26 cellular contexts compared by ENCODE assay signal in the genomic region with DNA sequence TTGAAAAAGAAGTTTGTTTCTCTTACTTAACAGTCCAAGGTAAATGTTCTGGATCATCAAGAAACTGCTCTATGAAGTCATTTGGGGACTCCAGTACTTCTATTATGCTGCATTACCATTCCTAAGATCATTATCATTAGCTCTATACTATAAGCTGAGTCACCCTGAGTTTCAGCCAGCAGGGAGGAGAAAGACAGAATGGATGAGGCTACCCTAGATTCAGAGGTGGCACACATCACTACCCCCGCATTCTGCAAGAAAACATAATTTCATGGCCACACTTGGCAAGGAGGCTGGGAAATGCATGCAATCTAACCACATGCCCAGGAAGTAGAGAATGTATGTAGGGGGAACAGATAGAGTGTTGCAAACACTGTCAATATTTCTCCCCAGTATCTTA. TPM values are rescaled to one million over a fixed set of nuclear protein-coding genes. Genes with fewer than 3 reads are reported as not detected.
DNase-seq lines count a peak whose midpoint lies in the region; TF ChIP-seq lines count a peak whose summit lies in the region.
"Had no signal": no experiment of that assay in that cellular context is flagged by ENCODE, and none has a peak within 500 bp of the region (broad histone marks: within the 10 kb centered on the region; RNA-seq: fewer than 3 reads in every experiment).

No MANE protein-coding gene starts in this region.

- peak; percentile 59 to 69 for DNase-seq in AML-193 (lab: John Stamatoyannopoulos, UW)
- DNase-seq in HS-5 (ENCODE audit: low read depth) = peak; percentile 40
- DNase-seq in RPMI7951 (ENCODE audit: low read depth) = peak; percentile 9
- DNase-seq in mammary epithelial cell = peak; percentile 12
- no peak for DNase-seq in mesenteric fat pad (ENCODE audit: low spot score)
- no peak for DNase-seq in nephron progenitor cell
- no peak for DNase-seq in CD1c-positive myeloid dendritic cell (ENCODE audit: extremely low spot score)
- DNase-seq in activated CD4-positive, alpha-beta memory T cell treated with anti-CD3 and anti-CD28 coated beads for 36 hours = no peak
- DNase-seq: activated CD4-positive, alpha-beta T cell treated with anti-CD3 and anti-CD28 coated beads, Interleukin-2, amount 50 U/mL, for 1 hour; activated CD8-positive, alpha-beta memory T cell treated with anti-CD3 and anti-CD28 coated beads, Interleukin-2, amount 50 U/mL, for 4 hours; Calu3; colonic mucosa; H9; heart left ventricle; midbrain; NCI-H1694 treated with DMSO at 0.1 percent for 48 hours; NCI-H69; right lobe of liver; Right ventricle myocardium superior; WERI-Rb-1 had no signal

- POLR2A ChIA-PET in activated CD4-positive, alpha-beta memory T cell treated with anti-CD3 and anti-CD28 coated beads for 36 hours (lab: Charles Lee) = no interaction called here

- no peak overlapping the region for H3K27ac Mint-ChIP-seq in nephron progenitor cell
- H3K27ac Mint-ChIP-seq in activated CD4-positive, alpha-beta memory T cell treated with anti-CD3 and anti-CD28 coated beads for 36 hours = no peak overlapping the region
- H3K27ac Mint-ChIP-seq: brain, H9, IgD-negative memory B cell, type B pancreatic cell had no signal

- no peak for TF ChIP-seq CTCF in mammary epithelial cell (conservative IDR thresholded peaks at IDR 0.05 in 1 of 2, IDR thresholded peaks at IDR 0.05 in 1 of 2; ENCODE audit: extremely low read depth in 1 of 2, insufficient read depth in 1 of 2, low read depth in 1 of 2, low read length in 2 of 2)
- no peak for TF ChIP-seq CTCF in nephron progenitor cell (IDR thresholded peaks at IDR 0.05)

- dilution Hi-C loops in mammary epithelial cell (cut with HindIII; ENCODE audit: low sequenced_read_pairs) = no loop called here

- no peak overlapping the region for H3K27ac ChIP-seq in mammary epithelial cell (ENCODE audit: insufficient read depth, low read depth, low read length)
- H3K27ac ChIP-seq: A549, BLaER1, colonic mucosa, heart left ventricle, parathyroid adenoma, right lobe of liver, WERI-Rb-1 had no signal

- 71% methylated on average over 1 of the region's 1 CpG for WGBS in mammary epithelial cell (ENCODE audit: low coverage, missing lambda C conversion rate)

- no peak overlapping the region for H3K9ac ChIP-seq in mammary epithelial cell (ENCODE audit: insufficient read depth, low read length)
- H3K9ac ChIP-seq: BLaER1, parathyroid adenoma had no signal

- no peak overlapping the region for H3K4me3 ChIP-seq in mammary epithelial cell (replicated peaks in 1 of 3; ENCODE audit: insufficient read depth in 1 of 3, low read depth in 2 of 3, low read length in 3 of 3)
- H3K4me3 ChIP-seq: A549, BLaER1, colonic mucosa, heart left ventricle, right lobe of liver had no signal

- no peaks in the 10 kb centered on the region for H3K79me2 ChIP-seq in mammary epithelial cell (ENCODE audit: insufficient read depth, low read length)
- H3K79me2 ChIP-seq: parathyroid adenoma had no signal

- no peak overlapping the region for H3K4me3 Mint-ChIP-seq in nephron progenitor cell
- H3K4me3 Mint-ChIP-seq in activated CD4-positive, alpha-beta memory T cell treated with anti-CD3 and anti-CD28 coated beads for 36 hours = no peak overlapping the region
- H3K4me3 Mint-ChIP-seq: brain, H9, type B pancreatic cell had no signal

- no TSS peak for BruUV-seq in mammary epithelial cell (replicated peaks; lab: Mats Ljungman, UMichigan)

- peaks cover 3% of the 10 kb centered on the region for H3K27me3 ChIP-seq in mammary epithelial cell (ENCODE audit: insufficient read depth, low read length)
- H3K27me3 ChIP-seq: BLaER1, colonic mucosa, right lobe of liver had no signal

- H3K36me3 ChIP-seq in mammary epithelial cell (ENCODE audit: insufficient read depth, low read length) = no peaks in the 10 kb centered on the region
- H3K36me3 ChIP-seq: BLaER1, colonic mucosa, heart left ventricle, right lobe of liver, WERI-Rb-1 had no signal

- no peak overlapping the region for H3K4me2 ChIP-seq in mammary epithelial cell (ENCODE audit: insufficient read depth, low read depth, low read length)
- H3K4me2 ChIP-seq: A549, BLaER1 had no signal

- H3K36me3 Mint-ChIP-seq in nephron progenitor cell (ENCODE audit: low read depth) = no peaks in the 10 kb centered on the region
- H3K36me3 Mint-ChIP-seq in activated CD4-positive, alpha-beta memory T cell treated with anti-CD3 and anti-CD28 coated beads for 36 hours = peaks cover 1% of the 10 kb centered on the region
- H3K36me3 Mint-ChIP-seq: brain, IgD-negative memory B cell, type B pancreatic cell had no signal

- no peaks in the 10 kb centered on the region for H3K4me1 ChIP-seq in mammary epithelial cell (ENCODE audit: insufficient read depth, low read length)
- H3K4me1 ChIP-seq: A549, BLaER1, colonic mucosa, heart left ventricle, parathyroid adenoma, right lobe of liver had no signal

- H3K4me1 Mint-ChIP-seq in nephron progenitor cell = no peaks in the 10 kb centered on the region
- H3K4me1 Mint-ChIP-seq in activated CD4-positive, alpha-beta memory T cell treated with anti-CD3 and anti-CD28 coated beads for 36 hours (ENCODE audit: low read depth) = no peaks in the 10 kb centered on the region
- H3K4me1 Mint-ChIP-seq: brain, H9, IgD-negative memory B cell had no signal

- H3K27me3 Mint-ChIP-seq in nephron progenitor cell (ENCODE audit: low read depth, poor library complexity) = peaks cover 21% of the 10 kb centered on the region
- H3K27me3 Mint-ChIP-seq in activated CD4-positive, alpha-beta memory T cell treated with anti-CD3 and anti-CD28 coated beads for 36 hours = peaks cover 17% of the 10 kb centered on the region
- H3K27me3 Mint-ChIP-seq: type B pancreatic cell had no signal

- H3K9me3 ChIP-seq in mammary epithelial cell (replicated peaks; ENCODE audit: insufficient read depth, low read length) = no peaks in the 10 kb centered on the region
- H3K9me3 ChIP-seq: A549, BLaER1, colonic mucosa, heart left ventricle, right lobe of liver had no signal

- in situ Hi-C loops in mammary epithelial cell (cut with MboI; ENCODE audit: low sequenced_read_pairs in 2 of 2) = no loop called here

- no peak overlapping the region for H2AFZ ChIP-seq in mammary epithelial cell (ENCODE audit: low read depth, low read length)
- H2AFZ ChIP-seq: parathyroid adenoma had no signal

- H4K20me1 ChIP-seq in mammary epithelial cell (ENCODE audit: insufficient read depth, low read length) = no peaks in the 10 kb centered on the region
- H4K20me1 ChIP-seq: BLaER1 had no signal

- intact Hi-C loops in mammary epithelial cell (cut with micrococcal nuclease) = no loop called here
- intact Hi-C loops in activated CD4-positive, alpha-beta memory T cell treated with anti-CD3 and anti-CD28 coated beads for 36 hours (cut with micrococcal nuclease) = no loop called here

- H3K9me3 Mint-ChIP-seq in nephron progenitor cell = peaks cover 8% of the 10 kb centered on the region
- H3K9me3 Mint-ChIP-seq in activated CD4-positive, alpha-beta memory T cell treated with anti-CD3 and anti-CD28 coated beads for 36 hours = no peaks in the 10 kb centered on the region
- H3K9me3 Mint-ChIP-seq: IgD-negative memory B cell, type B pancreatic cell had no signal

- CTCF ChIA-PET in mammary epithelial cell (lab: Charles Lee; ENCODE audit: low non-redundant PET) = interaction anchor here (0.6 kb wide), 1 partner anchor 603 kb away, joined by 4 read pairs; no protein-coding TSS in a partner anchor
- CTCF ChIA-PET in activated CD4-positive, alpha-beta memory T cell treated with anti-CD3 and anti-CD28 coated beads for 36 hours (lab: Charles Lee) = no interaction called here

RNA-seq across cellular contexts. Expression of gene LNPK, which starts 16.6 kb away (rescaled TPM):
- 56.6 and 64.4 TPM in 2 replicates for total RNA-seq in RPMI7951 (2014; rRNA removed; shearing (Covaris generic))
- total RNA-seq in mammary epithelial cell (10 to 100 TPM; 34.7 to 47.7 TPM), mesenteric fat pad (57.0 TPM)
- 14.8 TPM for polyA plus RNA-seq in mammary epithelial cell
- polyA minus RNA-seq in mammary epithelial cell = 33.1 TPM
- 10 to 100 TPM; 31.2 to 36.6 TPM for total RNA-seq in activated CD4-positive, alpha-beta memory T cell treated with anti-CD3 and anti-CD28 coated beads for 36 hours

Comparison
In these comparisons a context has a peak if more than half of its experiments do, and no peak if none do; other contexts are left out.
1. DNase-seq: peak in AML-193 (2 of 2), HS-5 (single experiment), RPMI7951 (single experiment) and mammary epithelial cell (single experiment); none in mesenteric fat pad (single experiment), nephron progenitor cell (single experiment), CD1c-positive myeloid dendritic cell (single experiment) and activated CD4-positive, alpha-beta memory T cell treated with anti-CD3 and anti-CD28 coated beads for 36 hours (single experiment).